Comparison of ENCODE assay signal across 8 cellular contexts in the genomic region with DNA sequence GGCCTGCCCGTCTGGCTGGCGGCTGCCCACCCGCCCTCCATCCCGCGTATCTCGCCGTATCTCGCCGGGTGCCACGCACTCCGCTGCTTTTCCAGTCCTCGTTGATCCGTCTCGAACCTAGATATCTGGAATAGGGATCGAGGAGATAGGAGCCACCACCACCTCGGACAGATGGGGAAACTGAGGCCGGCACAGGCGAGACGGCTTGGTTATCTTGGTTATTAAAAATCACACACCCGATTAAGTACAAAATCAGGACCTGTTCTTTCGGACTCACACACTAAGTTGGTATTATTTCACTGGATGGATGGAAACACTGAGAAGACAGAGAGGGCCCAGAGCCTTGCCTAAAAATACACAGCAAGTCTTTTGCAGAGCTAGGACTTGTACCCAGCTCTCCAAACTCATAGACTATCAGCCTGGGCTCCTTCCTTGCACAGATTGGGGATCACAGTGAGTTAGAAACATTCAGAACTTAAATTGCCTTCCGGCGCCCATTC. TPM values are rescaled to one million over a fixed set of nuclear protein-coding genes. Genes with fewer than 3 reads are reported as not detected.
DNase-seq lines count a peak whose midpoint lies in the region; ATAC-seq and TF ChIP-seq lines count a peak whose summit lies in the region.

No MANE protein-coding gene starts in this region.

- in situ Hi-C loops in ACHN (cut with HindIII; ENCODE audit: low pct_ligation_motif_present, low pct_unique_long_range_greater_than_20kb, low sequenced_read_pairs), result no loop called here

- TSS peak; percentile 63 for BruUV-seq in MCF 10A (replicated peaks; lab: Mats Ljungman, UMichigan)

- H3K4me3 Mint-ChIP-seq in MCF 10A (ENCODE audit: unreplicated experiment) (peak overlapping the region; percentile 96), mesothelial cell of epicardium (peak overlapping the region; percentile 86)

- CTCF ChIA-PET in MCF 10A (lab: Yijun Ruan, JAX), result interaction anchor here (0.7 to 29.3 kb wide), 37 partner anchors 7 to 381 kb away, joined by 3 to 1621 read pairs (median 7); no protein-coding TSS in a partner anchor

- POLR2A ChIA-PET in MCF 10A (lab: Yijun Ruan, JAX), result interaction anchor here (0.6 to 9.1 kb wide), 37 partner anchors 9 to 353 kb away, joined by 3 to 187 read pairs (median 7); partner anchors contain the start of genes HMGXB3, PDE6A and TIGD6

- peak overlapping the region; percentile 97 for H3K27ac Mint-ChIP-seq in MCF 10A (ENCODE audit: low read depth, unreplicated experiment)
- H3K27ac Mint-ChIP-seq in mesothelial cell of epicardium, result no peak overlapping the region

- intact Hi-C loops in MCF 10A (cut with micrococcal nuclease), result loop anchor here (1.0 to 2.0 kb wide), 3 partner anchors 29 to 325 kb away; no protein-coding TSS in a partner anchor

- DNase-seq in ACHN, result peak; percentile 10
- DNase-seq in MCF 10A (ENCODE audit: unreplicated experiment), result peak; percentile 30
- DNase-seq in mesothelial cell of epicardium (ENCODE audit: low spot score in 2 of 2, unreplicated experiment in 2 of 2), result no peak
- DNase-seq in NCI-H526 treated with DMSO at 0.1 percent for 48 hours (lab: John Stamatoyannopoulos, UW), result no peak
- DNase-seq in SK-N-DZ (ENCODE audit: low spot score), result no peak
- no peak for DNase-seq in amniotic stem cell (lab: John Stamatoyannopoulos, UW)

- TF ChIP-seq CTCF in MCF 10A (IDR thresholded peaks at IDR 0.05; ENCODE audit: unreplicated experiment) (no peak), mesothelial cell of epicardium (IDR thresholded peaks at IDR 0.05; ENCODE audit: unreplicated experiment) (no peak)

- no peaks in the 10 kb centered on the region for H3K9me3 Mint-ChIP-seq in MCF 10A (ENCODE audit: unreplicated experiment)
- H3K9me3 Mint-ChIP-seq in mesothelial cell of epicardium, result no peaks in the 10 kb centered on the region

- H3K27me3 Mint-ChIP-seq in MCF 10A (ENCODE audit: insufficient read depth, unreplicated experiment) (no peaks in the 10 kb centered on the region), mesothelial cell of epicardium (ENCODE audit: low read depth) (no peaks in the 10 kb centered on the region)

- ATAC-seq in HG02884 (IDR thresholded peaks at IDR 0.05; ENCODE audit: unreplicated experiment) (peak; percentile 2), GM19463 (IDR thresholded peaks at IDR 0.05; ENCODE audit: unreplicated experiment) (no peak)

- H3K36me3 Mint-ChIP-seq in MCF 10A (ENCODE audit: insufficient read depth, unreplicated experiment) (peaks cover 33% of the 10 kb centered on the region), mesothelial cell of epicardium (no peaks in the 10 kb centered on the region)

- H3K4me1 Mint-ChIP-seq in MCF 10A (ENCODE audit: insufficient read depth, unreplicated experiment) (peaks cover 45% of the 10 kb centered on the region), mesothelial cell of epicardium (peaks cover 21% of the 10 kb centered on the region)

RNA-seq across cellular contexts. Expression of gene SLC26A2, which starts 0.7 kb away (rescaled TPM):
- total RNA-seq in MCF 10A (2022), result 44.1 and 56.2 TPM in 2 replicates
- total RNA-seq in mesothelial cell of epicardium, result 15.4 to 16.5 TPM (median 15.9 TPM) in 3 replicates
- polyA plus RNA-seq in SK-N-DZ (2014; cell fraction: cytosol; rRNA removed), result 9.1 and 9.6 TPM in 2 replicates
- polyA plus RNA-seq in SK-N-DZ (2014; cell fraction: nucleus; rRNA removed), result 4.9 and 5.0 TPM in 2 replicates

RNA-seq across cellular contexts. Expression of gene PDE6A, which starts 16.6 kb away (rescaled TPM):
- total RNA-seq in MCF 10A (2022) (0.22 and 0.42 TPM in 2 replicates), mesothelial cell of epicardium (0.18 to 0.38 TPM (median 0.29 TPM) in 3 replicates)
- not detected in 2 replicates for polyA plus RNA-seq in SK-N-DZ (2014; cell fraction: cytosol; rRNA removed)
- polyA plus RNA-seq in SK-N-DZ (2014; cell fraction: nucleus; rRNA removed), result not detected in 2 replicates

RNA-seq across cellular contexts. Expression of gene TIGD6, which starts 39.2 kb away (rescaled TPM):
- total RNA-seq in MCF 10A (2022) (9.0 and 10.6 TPM in 2 replicates), mesothelial cell of epicardium (3.9 to 4.8 TPM (median 4.7 TPM) in 3 replicates)
- polyA plus RNA-seq in SK-N-DZ (2014; cell fraction: cytosol; rRNA removed), result 3.8 and 4.0 TPM in 2 replicates
- polyA plus RNA-seq in SK-N-DZ (2014; cell fraction: nucleus; rRNA removed), result 0.82 and 1.8 TPM in 2 replicates

RNA-seq across cellular contexts. Expression of gene HMGXB3, which starts 39.3 kb away (rescaled TPM):
- total RNA-seq in MCF 10A (2022) (66.8 and 67.8 TPM in 2 replicates), mesothelial cell of epicardium (49.6 to 53.1 TPM (median 52.8 TPM) in 3 replicates)
- polyA plus RNA-seq in SK-N-DZ (2014; cell fraction: cytosol; rRNA removed), result 35.2 and 39.2 TPM in 2 replicates
- 48.8 and 133 TPM in 2 replicates for polyA plus RNA-seq in SK-N-DZ (2014; cell fraction: nucleus; rRNA removed)

Comparison
In these comparisons a context has a peak if more than half of its experiments do, and no peak if none do; other contexts are left out.
1. DNase-seq: peak in ACHN (single experiment) and MCF 10A (single experiment); none in mesothelial cell of epicardium (0 of 2), NCI-H526 treated with DMSO at 0.1 percent for 48 hours (single experiment), SK-N-DZ (single experiment) and amniotic stem cell (single experiment).